In the genomic region with DNA sequence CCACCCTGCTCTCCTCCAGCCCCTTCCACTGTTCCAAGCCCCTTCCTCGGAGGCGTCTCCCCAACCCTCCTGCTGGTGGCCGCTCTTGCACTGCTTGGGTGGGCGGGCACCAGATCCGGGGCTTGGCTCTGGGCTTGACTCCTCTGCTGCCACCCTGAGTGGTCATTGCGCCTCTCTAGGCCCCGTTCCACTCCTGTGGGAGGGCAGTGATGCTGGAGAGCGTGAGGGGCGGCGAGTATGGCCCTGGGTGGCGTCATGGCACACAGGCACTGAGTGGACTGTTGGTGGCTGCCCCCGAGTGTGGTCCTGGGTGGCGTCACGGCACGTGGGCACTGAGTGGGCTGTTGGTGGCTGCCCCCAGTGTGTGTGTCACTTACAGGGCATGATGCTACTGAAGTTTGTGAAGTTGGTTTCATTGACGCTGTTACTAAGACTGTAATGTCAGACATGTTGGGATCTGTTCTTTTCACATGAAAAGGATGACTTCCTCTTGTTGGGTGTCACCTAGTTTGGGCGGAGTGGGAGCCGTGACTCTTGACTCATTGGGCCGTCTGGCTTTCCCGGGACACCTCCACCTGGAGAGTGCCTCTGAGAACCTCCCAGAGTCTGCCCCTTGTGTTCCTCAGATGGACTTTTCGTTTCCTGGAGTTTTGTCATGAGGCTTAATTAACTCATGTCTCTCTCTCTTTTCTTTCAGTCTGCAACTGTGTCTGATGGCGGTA, we compare ENCODE assay signal across 13 cellular contexts. TPM values are rescaled to one million over a fixed set of nuclear protein-coding genes. Genes with fewer than 3 reads are reported as not detected.
DNase-seq lines count a peak whose midpoint lies in the region; ATAC-seq and TF ChIP-seq lines count a peak whose summit lies in the region.
"Had no signal": no experiment of that assay in that cellular context is flagged by ENCODE, and none has a peak within 500 bp of the region (broad histone marks: within the 10 kb centered on the region; RNA-seq: fewer than 3 reads in every experiment).

No MANE protein-coding gene starts in this region.

- POLR2A ChIA-PET in MCF 10A (lab: Yijun Ruan, JAX) = interaction anchor here (0.8 to 3.5 kb wide), 13 partner anchors 10 to 249 kb away, joined by 3 to 24 read pairs (median 4); partner anchors contain the start of genes HGFAC and RGS12

- 68% methylated on average over 22 of the region's 22 CpGs for WGBS in liver

- no peaks in the 10 kb centered on the region for H3K9me3 ChIP-seq in liver (ENCODE audit: control insufficient read depth in 4 of 4, low read length in 3 of 4)
- no peaks in the 10 kb centered on the region for H3K9me3 ChIP-seq in stomach smooth muscle (ENCODE audit: control insufficient read depth in 2 of 2, low read length in 2 of 2)
- H3K9me3 ChIP-seq: Caco-2 had no signal

- peak overlapping the region; percentile 70 for H3K27ac ChIP-seq in HL-60 (replicated peaks)
- peak overlapping the region; percentile 88 to 93 for H3K27ac ChIP-seq in liver (ENCODE audit: low read depth in 1 of 2, low read length in 2 of 2)
- peak overlapping the region; percentile 11 for H3K27ac ChIP-seq in stomach smooth muscle (ENCODE audit: low read length)

- H3K4me1 ChIP-seq in liver (ENCODE audit: control insufficient read depth in 4 of 4, insufficient read depth in 4 of 4, low read length in 3 of 4) = peaks cover 0 to 38% (median 19%) of the 10 kb centered on the region in 4 donors
- H3K4me1 ChIP-seq in stomach smooth muscle (ENCODE audit: control insufficient read depth, insufficient read depth, low read length) = peaks cover 36% of the 10 kb centered on the region
- H3K4me1 ChIP-seq: Caco-2 had no signal

- H3K27me3 Mint-ChIP-seq in MCF 10A (ENCODE audit: insufficient read depth, unreplicated experiment) = no peaks in the 10 kb centered on the region

- ATAC-seq in HG03457 (IDR thresholded peaks at IDR 0.05; ENCODE audit: unreplicated experiment) = no peak
- ATAC-seq: activated T-cell treated with anti-CD3 and anti-CD28 coated beads, Interleukin-2, amount 50 U/mL, for 4 hours had no signal

- H3K9me3 Mint-ChIP-seq in MCF 10A (ENCODE audit: unreplicated experiment) = peaks cover 5% of the 10 kb centered on the region

- BruUV-seq in MCF 10A (replicated peaks; lab: Mats Ljungman, UMichigan) = no TSS peak

- H3K36me3 Mint-ChIP-seq in MCF 10A (ENCODE audit: insufficient read depth, unreplicated experiment) = peaks cover 16% of the 10 kb centered on the region

- TF ChIP-seq RAD21 in liver (IDR thresholded peaks at IDR 0.05) = no peak

- H3K4me3 ChIP-seq in HL-60 (replicated peaks; ENCODE audit: insufficient read depth, low read length) (no peak overlapping the region), liver (ENCODE audit: low read depth in 1 of 3, low read length in 3 of 3) (peak overlapping the region; percentile 51 to 59 (median 57)), stomach smooth muscle (ENCODE audit: low read length in 2 of 2) (no peak overlapping the region)

- peak overlapping the region; percentile 81 for H3K4me3 Mint-ChIP-seq in MCF 10A (ENCODE audit: unreplicated experiment)
- H3K4me3 Mint-ChIP-seq: activated T-cell treated with anti-CD3 and anti-CD28 coated beads, Interleukin-2, amount 50 U/mL, for 4 hours; T-helper 1 cell treated with Interleukin-12 subunit alpha and Interleukin-12 subunit beta and Interleukin-4 antibody, amounts not matched to agents 30 μg/mL and 1 μg/mL, for 36 hours had no signal

- H3K27me3 ChIP-seq in HL-60 (ENCODE audit: insufficient read depth, poor library complexity, severe bottlenecking) = no peaks in the 10 kb centered on the region
- no peaks in the 10 kb centered on the region for H3K27me3 ChIP-seq in liver (ENCODE audit: control insufficient read depth in 4 of 4, insufficient read depth in 4 of 4, low read length in 3 of 4)
- H3K27me3 ChIP-seq in stomach smooth muscle (ENCODE audit: control insufficient read depth in 1 of 2, insufficient read depth in 2 of 2, low read length in 2 of 2) = no peaks in the 10 kb centered on the region

- no peak for DNase-seq in HL-60 (ENCODE audit: low read depth in 1 of 2, low spot score in 1 of 2)
- peak; percentile 68 for DNase-seq in MCF 10A (ENCODE audit: unreplicated experiment)
- no peak for DNase-seq in NCI-H526 (lab: John Stamatoyannopoulos, UW)
- no peak for DNase-seq in NCI-H2029 (lab: John Stamatoyannopoulos, UW)
- DNase-seq in NCI-H1436 treated with DMSO at 0.1 percent for 48 hours (lab: John Stamatoyannopoulos, UW) = no peak
- DNase-seq: activated T-cell treated with anti-CD3 and anti-CD28 coated beads, Interleukin-2, amount 50 U/mL, for 4 hours; Caco-2; NCI-H526 treated with DMSO at 0.1 percent for 48 hours had no signal

- H3K4me1 Mint-ChIP-seq in MCF 10A (ENCODE audit: insufficient read depth, unreplicated experiment) = peaks cover 58% of the 10 kb centered on the region

- H3K9ac ChIP-seq in liver (ENCODE audit: low read depth in 1 of 2, low read length in 2 of 2) = peak overlapping the region; percentile 1 to 42
- no peak overlapping the region for H3K9ac ChIP-seq in stomach smooth muscle (ENCODE audit: low read length in 2 of 2)

- intact Hi-C loops in MCF 10A (cut with micrococcal nuclease) = no loop called here

- CTCF ChIA-PET in MCF 10A (lab: Yijun Ruan, JAX) = interaction anchor here (1.2 to 1.7 kb wide), 2 partner anchors 39 to 94 kb away, joined by 7 to 10 read pairs; no protein-coding TSS in a partner anchor

- peak overlapping the region; percentile 98 for H3K27ac Mint-ChIP-seq in MCF 10A (ENCODE audit: low read depth, unreplicated experiment)
- H3K27ac Mint-ChIP-seq: T-helper 1 cell treated with Interleukin-12 subunit alpha and Interleukin-12 subunit beta and Interleukin-4 antibody, amounts not matched to agents 30 μg/mL and 1 μg/mL, for 36 hours had no signal

- TF ChIP-seq CTCF in HL-60 (IDR thresholded peaks at IDR 0.05; ENCODE audit: insufficient read depth, low read length) (no peak), MCF 10A (IDR thresholded peaks at IDR 0.05; ENCODE audit: unreplicated experiment) (no peak), liver (IDR thresholded peaks at IDR 0.05; ENCODE audit: low read depth, low read length, missing input control) (no peak)

- peaks cover 0 to 4% (median 0%) of the 10 kb centered on the region in 4 donors for H3K36me3 ChIP-seq in liver (ENCODE audit: control insufficient read depth in 4 of 4, insufficient read depth in 3 of 4, low read depth in 1 of 4, low read length in 3 of 4)
- H3K36me3 ChIP-seq in stomach smooth muscle (ENCODE audit: control insufficient read depth in 2 of 2, insufficient read depth in 2 of 2, low read length in 2 of 2) = no peaks in the 10 kb centered on the region

TF ChIP-seq in liver, 16 proteins besides CTCF, POLR2A, EP300 and RAD21:
- no peak for TF ChIP-seq SP1 (IDR thresholded peaks at IDR 0.05)
- TF ChIP-seq GABPA (IDR thresholded peaks at IDR 0.05 in 1 of 2, conservative IDR thresholded peaks at IDR 0.05 in 1 of 2) = no peak
- TF ChIP-seq RXRA (IDR thresholded peaks at IDR 0.05) = no peak
- no peak for TF ChIP-seq NR2F2 (IDR thresholded peaks at IDR 0.05)
- no peak for TF ChIP-seq EGR1 (IDR thresholded peaks at IDR 0.05; ENCODE audit: low read depth in 2 of 2)
- no peak for TF ChIP-seq HNF4A (conservative IDR thresholded peaks at IDR 0.05)

RNA-seq across cellular contexts. Expression of gene HGFAC, which starts 55.9 kb away (rescaled TPM):
- total RNA-seq in MCF 10A (2022) = 0.28 TPM in 1 of 2 replicates, not detected in the other
- 10 to 100 TPM; 23.3 to 65.0 TPM for total RNA-seq in liver
- 100 to 1,000 TPM; 100 to 133 TPM for polyA plus RNA-seq in liver
- total RNA-seq: omental fat pad had no signal

Comparison
In these comparisons a context has a peak if more than half of its experiments do, and no peak if none do; other contexts are left out.
1. H3K27ac ChIP-seq: peak in every context shown above with its lines; median percentile 90 in liver; 70 in HL-60; 11 in stomach smooth muscle.
2. H3K4me3 ChIP-seq: peak in liver (3 of 3); none in HL-60 (single experiment) and stomach smooth muscle (0 of 2).
3. H3K9ac ChIP-seq: peak in liver (2 of 2); none in stomach smooth muscle (0 of 2).
4. RNA of gene HGFAC, which starts 55.9 kb away (total RNA-seq): 23.3 to 65.0 TPM in liver; 0.28 TPM in MCF 10A; every median in the first group is over 10 times any median in the second.